Comparison of ENCODE assay signal across 8 cellular contexts in genomic region chr9:91151014-91151740, GRCh38.
A peak's percentile ranks its signal among the peaks of the same experiment; 100 is the strongest.
DNase-seq lines count a peak whose midpoint lies in the region; ATAC-seq and TF ChIP-seq lines count a peak whose summit lies in the region.

No MANE protein-coding gene starts in this region.

- in situ Hi-C loops in ACHN (cut with HindIII; ENCODE audit: low pct_ligation_motif_present, low pct_unique_long_range_greater_than_20kb, low sequenced_read_pairs): no loop called here

- DNase-seq in CD8-positive, alpha-beta memory T cell: peak in 3 of 5 donors; percentile 64 to 83 (median 76)
- peak; percentile 64 for DNase-seq in activated T-helper 2 cell treated with anti-CD3 and anti-CD28 coated beads, Interferon-gamma antibody, Interleukin-2, Interleukin-4, amounts not matched to agents 10 μg/mL and 5 μg/mL and 100 μg/mL, durations not matched to agents 14 hours and 24 hours and 36 hours (ENCODE audit: low spot score)
- peak; percentile 15 for DNase-seq in pons (ENCODE audit: low spot score)
- DNase-seq in tibial artery: no peak
- no peak for DNase-seq in ACHN
- DNase-seq in NCI-H2029 (lab: John Stamatoyannopoulos, UW): no peak

- no peaks in the 10 kb centered on the region for H3K36me3 ChIP-seq in CD8-positive, alpha-beta memory T cell (ENCODE audit: insufficient read depth, low read length)
- H3K36me3 ChIP-seq in tibial artery: no peaks in the 10 kb centered on the region

- H3K27ac Mint-ChIP-seq in CD8-positive, alpha-beta memory T cell: peak overlapping the region; percentile 48 to 93 (median 78)
- H3K27ac Mint-ChIP-seq in activated T-helper 2 cell treated with anti-CD3 and anti-CD28 coated beads, Interferon-gamma antibody, Interleukin-2, Interleukin-4, amounts not matched to agents 10 μg/mL and 5 μg/mL and 100 μg/mL, durations not matched to agents 14 hours and 24 hours and 36 hours: peak overlapping the region; percentile 96

- H3K27me3 Mint-ChIP-seq in CD8-positive, alpha-beta memory T cell: no peaks in the 10 kb centered on the region
- H3K27me3 Mint-ChIP-seq in activated T-helper 2 cell treated with anti-CD3 and anti-CD28 coated beads, Interferon-gamma antibody, Interleukin-2, Interleukin-4, amounts not matched to agents 10 μg/mL and 5 μg/mL and 100 μg/mL, durations not matched to agents 14 hours and 24 hours and 36 hours (ENCODE audit: low read depth): no peaks in the 10 kb centered on the region

- CTCF ChIA-PET in CD8-positive, alpha-beta memory T cell (lab: Charles Lee): interaction anchor here (0.8 to 2.0 kb wide), 4 partner anchors 12 to 51 kb away, joined by 3 to 5 read pairs (median 4); no protein-coding TSS in a partner anchor

- TF ChIP-seq CTCF in tibial artery (IDR thresholded peaks at IDR 0.05): no peak

- peak overlapping the region; percentile 12 for H3K4me3 ChIP-seq in CD8-positive, alpha-beta memory T cell (ENCODE audit: low read length)
- H3K4me3 ChIP-seq in tibial artery: no peak overlapping the region

- H3K4me1 Mint-ChIP-seq in CD8-positive, alpha-beta memory T cell: peaks cover 49 to 73% (median 61%) of the 10 kb centered on the region in 3 donors
- peaks cover 90% of the 10 kb centered on the region for H3K4me1 Mint-ChIP-seq in activated T-helper 2 cell treated with anti-CD3 and anti-CD28 coated beads, Interferon-gamma antibody, Interleukin-2, Interleukin-4, amounts not matched to agents 10 μg/mL and 5 μg/mL and 100 μg/mL, durations not matched to agents 14 hours and 24 hours and 36 hours (ENCODE audit: low read depth)

- peaks cover 0 to 3% (median 0%) of the 10 kb centered on the region in 5 donors for H3K9me3 Mint-ChIP-seq in CD8-positive, alpha-beta memory T cell
- H3K9me3 Mint-ChIP-seq in activated T-helper 2 cell treated with anti-CD3 and anti-CD28 coated beads, Interferon-gamma antibody, Interleukin-2, Interleukin-4, amounts not matched to agents 10 μg/mL and 5 μg/mL and 100 μg/mL, durations not matched to agents 14 hours and 24 hours and 36 hours: peaks cover 20% of the 10 kb centered on the region

- no peaks in the 10 kb centered on the region for H3K27me3 ChIP-seq in CD8-positive, alpha-beta memory T cell (ENCODE audit: insufficient read depth, low read length, poor library complexity, severe bottlenecking)
- no peaks in the 10 kb centered on the region for H3K27me3 ChIP-seq in tibial artery

- H3K4me3 Mint-ChIP-seq in CD8-positive, alpha-beta memory T cell: peak overlapping the region; percentile 3 to 84 (median 71)
- H3K4me3 Mint-ChIP-seq in activated T-helper 2 cell treated with anti-CD3 and anti-CD28 coated beads, Interferon-gamma antibody, Interleukin-2, Interleukin-4, amounts not matched to agents 10 μg/mL and 5 μg/mL and 100 μg/mL, durations not matched to agents 14 hours and 24 hours and 36 hours (ENCODE audit: low read depth): peak overlapping the region; percentile 52

- ATAC-seq in GM19438 (IDR thresholded peaks at IDR 0.05; ENCODE audit: low read depth, unreplicated experiment) (peak; percentile 61), HG03442 (IDR thresholded peaks at IDR 0.05; ENCODE audit: unreplicated experiment) (peak; percentile 71)

- H3K4me1 ChIP-seq in CD8-positive, alpha-beta memory T cell (ENCODE audit: insufficient read depth, low read length): peaks cover 26% of the 10 kb centered on the region
- H3K4me1 ChIP-seq in tibial artery: no peaks in the 10 kb centered on the region

- peaks cover 0 to 11% (median 5%) of the 10 kb centered on the region in 3 donors for H3K36me3 Mint-ChIP-seq in CD8-positive, alpha-beta memory T cell
- H3K36me3 Mint-ChIP-seq in activated T-helper 2 cell treated with anti-CD3 and anti-CD28 coated beads, Interferon-gamma antibody, Interleukin-2, Interleukin-4, amounts not matched to agents 10 μg/mL and 5 μg/mL and 100 μg/mL, durations not matched to agents 14 hours and 24 hours and 36 hours (ENCODE audit: low read depth): peaks cover 88% of the 10 kb centered on the region

- POLR2A ChIA-PET in CD8-positive, alpha-beta memory T cell (lab: Charles Lee): interaction anchor here (0.9 to 1.6 kb wide), 4 partner anchors 13 to 50 kb away, joined by 3 to 10 read pairs (median 8); no protein-coding TSS in a partner anchor

- no peaks in the 10 kb centered on the region for H3K9me3 ChIP-seq in CD8-positive, alpha-beta memory T cell (ENCODE audit: low read length)
- H3K9me3 ChIP-seq in tibial artery: peaks cover 0 to 11% (median 0%) of the 10 kb centered on the region in 3 donors

- H3K27ac ChIP-seq in CD8-positive, alpha-beta memory T cell (ENCODE audit: low read depth, low read length): no peak overlapping the region
- H3K27ac ChIP-seq in tibial artery: no peak overlapping the region

- intact Hi-C loops in activated T-helper 2 cell treated with anti-CD3 and anti-CD28 coated beads, Interferon-gamma antibody, Interleukin-2, Interleukin-4, amounts not matched to agents 10 μg/mL and 5 μg/mL and 100 μg/mL, durations not matched to agents 14 hours and 24 hours and 36 hours (cut with micrococcal nuclease): loop anchor here (1.0 to 10.0 kb wide), 8 partner anchors 13 to 268 kb away; no protein-coding TSS in a partner anchor
- intact Hi-C loops in tibial artery (cut with DNase I; ENCODE audit: low total_unique reads): no loop called here

Comparison
In these comparisons a context has a peak if more than half of its experiments do, and no peak if none do; other contexts are left out.
1. DNase-seq: peak in CD8-positive, alpha-beta memory T cell (3 of 5), activated T-helper 2 cell treated with anti-CD3 and anti-CD28 coated beads, Interferon-gamma antibody, Interleukin-2, Interleukin-4, amounts not matched to agents 10 μg/mL and 5 μg/mL and 100 μg/mL, durations not matched to agents 14 hours and 24 hours and 36 hours (single experiment) and pons (single experiment); none in tibial artery (0 of 2), ACHN (single experiment) and NCI-H2029 (single experiment).